Comparison of ENCODE assay signal across 17 cellular contexts in genomic region chr6:142276256-142276655, GRCh38. TPM values are rescaled to one million over a fixed set of nuclear protein-coding genes. Genes with fewer than 3 reads are reported as not detected.
A peak's percentile ranks its signal among the peaks of the same experiment; 100 is the strongest.
DNase-seq lines count a peak whose midpoint lies in the region; ATAC-seq, FAIRE-seq and TF ChIP-seq lines count a peak whose summit lies in the region.
"Had no signal": no experiment of that assay in that cellular context is flagged by ENCODE, and none has a peak within 500 bp of the region (broad histone marks: within the 10 kb centered on the region; RNA-seq: fewer than 3 reads in every experiment).

No MANE protein-coding gene starts in this region.

- CTCF ChIA-PET in endothelial cell of umbilical vein (lab: Charles Lee), result interaction anchor here (1.1 to 2.3 kb wide), 4 partner anchors 9 to 112 kb away, joined by 3 to 7 read pairs (median 5); no protein-coding TSS in a partner anchor

- 83 to 100% methylated on average over 1 of the region's 1 CpG for WGBS in mesodermal cell (ENCODE audit: insufficient coverage in 2 of 2), 2 experiments

- TF ChIP-seq CTCF in LNCaP clone FGC (IDR thresholded peaks at IDR 0.05; ENCODE audit: control insufficient read depth, extremely low read depth, insufficient read depth) (no peak), endothelial cell of umbilical vein (IDR thresholded peaks at IDR 0.05; ENCODE audit: extremely low read depth in 1 of 2, insufficient read depth in 1 of 2, low read depth in 1 of 2, low read length in 2 of 2) (no peak), foreskin keratinocyte (conservative IDR thresholded peaks at IDR 0.05) (no peak)

- TF ChIP-seq POLR2A in endothelial cell of umbilical vein (IDR thresholded peaks at IDR 0.05; ENCODE audit: low read depth, low read length), result no peak

- H2AFZ ChIP-seq in endothelial cell of umbilical vein (ENCODE audit: low read depth, low read length), result no peak overlapping the region

- no peak overlapping the region for H3K4me3 ChIP-seq in LNCaP clone FGC (ENCODE audit: low read depth, low read length)
- no peak overlapping the region for H3K4me3 ChIP-seq in endothelial cell of umbilical vein (replicated peaks in 1 of 3; ENCODE audit: insufficient read depth in 1 of 3, low read depth in 1 of 3, low read length in 3 of 3)
- no peak overlapping the region for H3K4me3 ChIP-seq in mesodermal cell (ENCODE audit: extremely low read depth, insufficient read depth, low read length, poor library complexity, severe bottlenecking)
- H3K4me3 ChIP-seq: GM23338, K562 had no signal

- H3K4me1 ChIP-seq in endothelial cell of umbilical vein (ENCODE audit: control insufficient read depth, extremely low read depth, insufficient read depth, low read length), result peaks cover 5% of the 10 kb centered on the region
- peaks cover 34% of the 10 kb centered on the region for H3K4me1 ChIP-seq in mesodermal cell (ENCODE audit: control insufficient read depth, insufficient read depth, low read length, poor library complexity, severe bottlenecking)
- H3K4me1 ChIP-seq in foreskin keratinocyte, result no peaks in the 10 kb centered on the region

- no peaks in the 10 kb centered on the region for H3K36me3 ChIP-seq in endothelial cell of umbilical vein (ENCODE audit: control insufficient read depth in 2 of 2, extremely low read depth in 1 of 2, insufficient read depth in 2 of 2, low read length in 2 of 2)
- H3K36me3 ChIP-seq in mesodermal cell (ENCODE audit: control insufficient read depth, insufficient read depth, low read length), result no peaks in the 10 kb centered on the region

- dilution Hi-C loops in endothelial cell of umbilical vein (cut with MboI; ENCODE audit: extremely low pct_ligation_motif_present, low sequenced_read_pairs), result no loop called here

- no peaks in the 10 kb centered on the region for H3K27me3 ChIP-seq in endothelial cell of umbilical vein (ENCODE audit: control insufficient read depth in 2 of 2, insufficient read depth in 2 of 2, low read length in 2 of 2)
- H3K27me3 ChIP-seq in foreskin keratinocyte, result no peaks in the 10 kb centered on the region

- H3K27ac ChIP-seq in endothelial cell of umbilical vein (ENCODE audit: insufficient read depth, low read depth, low read length) (no peak overlapping the region), mesodermal cell (ENCODE audit: low read depth, low read length, severe bottlenecking) (peak overlapping the region; percentile 33), foreskin keratinocyte (no peak overlapping the region)
- H3K27ac ChIP-seq: C4-2B, HL-60 had no signal

- ATAC-seq in foreskin keratinocyte (no peak), sciatic nerve (no peak)
- ATAC-seq: K562 had no signal

- H3K9me3 ChIP-seq in endothelial cell of umbilical vein (replicated peaks; ENCODE audit: control insufficient read depth, insufficient read depth, low read length), result no peaks in the 10 kb centered on the region
- H3K9me3 ChIP-seq in mesodermal cell (ENCODE audit: control insufficient read depth, low read length), result peaks cover 10% of the 10 kb centered on the region

- no peaks in the 10 kb centered on the region for H3K79me2 ChIP-seq in endothelial cell of umbilical vein (ENCODE audit: control insufficient read depth, insufficient read depth, low read length)

- FAIRE-seq in endothelial cell of umbilical vein (lab: Jason Lieb, UNC), result peak; percentile 62
- FAIRE-seq: GM12891, H54, K562 had no signal

- BruUV-seq in endothelial cell of umbilical vein (replicated peaks; lab: Mats Ljungman, UMichigan), result no TSS peak

- no peaks in the 10 kb centered on the region for H4K20me1 ChIP-seq in endothelial cell of umbilical vein (replicated peaks; ENCODE audit: control insufficient read depth, extremely low read depth, insufficient read depth, low read length)

- H3K4me2 ChIP-seq in endothelial cell of umbilical vein (ENCODE audit: insufficient read depth, low read length), result no peak overlapping the region
- H3K4me2 ChIP-seq: GM23338 had no signal

- POLR2A ChIA-PET in endothelial cell of umbilical vein (lab: Charles Lee), result no interaction called here

- intact Hi-C loops in endothelial cell of umbilical vein (cut with micrococcal nuclease), result no loop called here
- intact Hi-C loops in sciatic nerve (cut with DNase I), result no loop called here

- no peaks in the 10 kb centered on the region for H3K9me1 ChIP-seq in endothelial cell of umbilical vein (replicated peaks; ENCODE audit: control insufficient read depth, extremely low read depth, insufficient read depth, low read length)

- peak; percentile 54 for DNase-seq in EH (ENCODE audit: low read depth)
- DNase-seq in LNCaP clone FGC (ENCODE audit: low read depth), result peak; percentile 39
- peak; percentile 55 for DNase-seq in endothelial cell of umbilical vein (ENCODE audit: low read depth, low spot score)
- DNase-seq in foreskin keratinocyte, result no peak
- DNase-seq in Ammon's horn (ENCODE audit: low spot score), result no peak
- no peak for DNase-seq in sciatic nerve (ENCODE audit: low spot score)
- DNase-seq: CD4-positive, alpha-beta T cell; DMS79 treated with DMSO at 0.1 percent for 48 hours; EL; HCEC 1CT had no signal

- H3K9ac ChIP-seq in endothelial cell of umbilical vein (replicated peaks; ENCODE audit: extremely low read depth, insufficient read depth, low read length), result no peak overlapping the region

TF ChIP-seq in endothelial cell of umbilical vein, 7 proteins besides CTCF, POLR2A, EP300 and RAD21:
- TF ChIP-seq MYC (IDR thresholded peaks at IDR 0.05; ENCODE audit: low read depth, low read length) (no peak), MAX (IDR thresholded peaks at IDR 0.05; ENCODE audit: insufficient read depth, insufficient read length) (no peak), FOS (IDR thresholded peaks at IDR 0.05; ENCODE audit: borderline replicate concordance, insufficient read depth, low read length) (no peak), POLR2AphosphoS5 (IDR thresholded peaks at IDR 0.05; ENCODE audit: insufficient read depth, low read depth, low read length) (no peak), EZH2 (IDR thresholded peaks at IDR 0.05; ENCODE audit: borderline replicate concordance, low read depth, low read length, severe bottlenecking) (no peak), GATA2 (IDR thresholded peaks at IDR 0.05; ENCODE audit: insufficient read depth, insufficient read length, low read depth, low read length) (no peak), JUN (IDR thresholded peaks at IDR 0.05; ENCODE audit: borderline replicate concordance, insufficient read depth, insufficient read length, low read depth) (no peak)

RNA-seq across cellular contexts. Expression of gene ADGRG6, which starts 25.6 kb away (rescaled TPM):
- total RNA-seq in endothelial cell of umbilical vein (99.3 and 113 TPM in 2 replicates), foreskin keratinocyte (45.7 TPM in 2 replicates), sciatic nerve (57.4 TPM)
- polyA plus RNA-seq in endothelial cell of umbilical vein (154 and 166 TPM in 2 replicates), foreskin keratinocyte (5.7 and 7.1 TPM in 2 replicates)
- polyA plus RNA-seq in endothelial cell of umbilical vein (2011; cell fraction: cytosol; rRNA removed), result 80.1 and 88.6 TPM in 2 replicates
- 280 and 349 TPM in 2 replicates for polyA plus RNA-seq in endothelial cell of umbilical vein (2011; cell fraction: nucleus; rRNA removed)
- 121 and 143 TPM in 2 replicates for polyA plus RNA-seq in endothelial cell of umbilical vein (2012)
- polyA minus RNA-seq in endothelial cell of umbilical vein, result 869 and 872 TPM in 2 replicates
- 17.4 TPM for polyA minus RNA-seq in endothelial cell of umbilical vein (2011; cell fraction: cytosol; rRNA and poly(A)+ RNA removed)
- 1,050 and 1,471 TPM in 2 replicates for polyA minus RNA-seq in endothelial cell of umbilical vein (2011; cell fraction: nucleus; rRNA and poly(A)+ RNA removed)
- polyA plus RNA-seq in mesodermal cell (2013, experiment 1 of 2), result 99.8 TPM
- polyA plus RNA-seq in mesodermal cell (2013, experiment 2 of 2), result 97.2 TPM

Comparison
In these comparisons a context has a peak if more than half of its experiments do, and no peak if none do; other contexts are left out.
1. DNase-seq: peak in EH (single experiment), LNCaP clone FGC (single experiment) and endothelial cell of umbilical vein (single experiment); none in foreskin keratinocyte (0 of 2), Ammon's horn (single experiment) and sciatic nerve (single experiment).